Comparison of ENCODE assay signal across 8 cellular contexts in genomic region chr16:69131167-69131748, GRCh38. TPM values are rescaled to one million over a fixed set of nuclear protein-coding genes. Genes with fewer than 3 reads are reported as not detected.
DNase-seq lines count a peak whose midpoint lies in the region; ATAC-seq and TF ChIP-seq lines count a peak whose summit lies in the region.

No MANE protein-coding gene starts in this region.

- H3K9ac ChIP-seq in liver (ENCODE audit: low read depth in 1 of 2, low read length in 2 of 2), result peak overlapping the region; percentile 75 to 85

- H3K36me3 ChIP-seq in heart right ventricle, result peaks cover 0 to 32% (median 0%) of the 10 kb centered on the region in 9 donors
- H3K36me3 ChIP-seq in PC-9 (ENCODE audit: low read depth), result peaks cover 9% of the 10 kb centered on the region
- peaks cover 0 to 2% (median 0%) of the 10 kb centered on the region in 4 donors for H3K36me3 ChIP-seq in liver (ENCODE audit: control insufficient read depth in 4 of 4, insufficient read depth in 3 of 4, low read depth in 1 of 4, low read length in 3 of 4)
- no peaks in the 10 kb centered on the region for H3K36me3 ChIP-seq in thymus (ENCODE audit: control insufficient read depth, insufficient read depth)

- WGBS in heart right ventricle, 2 donors, result 6 to 8% methylated on average over 11 of the region's 11 CpGs
- WGBS in liver, result 19% methylated on average over 11 of the region's 11 CpGs
- 2% methylated on average over 11 of the region's 11 CpGs for WGBS in thymus

- H3K27ac ChIP-seq in heart right ventricle (peak overlapping the region in 9 of 10 donors; percentile 82 to 97 (median 92)), PC-9 (peak overlapping the region; percentile 56), caudate nucleus (ENCODE audit: low read depth, low read length) (peak overlapping the region; percentile 73), liver (ENCODE audit: low read depth in 1 of 2, low read length in 2 of 2) (peak overlapping the region; percentile 86), thymus (ENCODE audit: low read depth) (peak overlapping the region; percentile 95)

- TF ChIP-seq CTCF in heart right ventricle (IDR thresholded peaks at IDR 0.05) (no peak), PC-9 (conservative IDR thresholded peaks at IDR 0.05) (no peak), liver (IDR thresholded peaks at IDR 0.05; ENCODE audit: low read depth, low read length, missing input control) (no peak)

- H3K4me1 ChIP-seq in heart right ventricle (peaks cover 4 to 45% (median 36%) of the 10 kb centered on the region in 9 donors), PC-9 (replicated peaks; ENCODE audit: insufficient read depth) (peaks cover 26% of the 10 kb centered on the region), liver (ENCODE audit: control insufficient read depth in 4 of 4, insufficient read depth in 4 of 4, low read length in 3 of 4) (peaks cover 0 to 31% (median 18%) of the 10 kb centered on the region in 4 donors), thymus (ENCODE audit: control insufficient read depth, insufficient read depth, low read length) (peaks cover 11% of the 10 kb centered on the region)

- BruUV-seq in PC-9 (replicated peaks; lab: Mats Ljungman, UMichigan), result no TSS peak

- TF ChIP-seq RAD21 in liver (IDR thresholded peaks at IDR 0.05), result no peak

- intact Hi-C loops in heart right ventricle (cut with DNase I), result loop anchor here in 1 of 10 donors (5.0 kb wide), 1 partner anchor 289 kb away; the partner anchor contains the start of gene TANGO6
- intact Hi-C loops in cardiac septum (cut with DNase I), result no loop called here
- intact Hi-C loops in PC-9 (cut with micrococcal nuclease; ENCODE audit: unreplicated experiment), result no loop called here

- POLR2A ChIA-PET in PC-9 (lab: Charles Lee; ENCODE audit: unreplicated experiment), result interaction anchor here (0.6 kb wide), 1 partner anchor 30 kb away, joined by 18 read pairs; no protein-coding TSS in a partner anchor

- ATAC-seq in heart right ventricle, result peak in 7 of 8 donors; percentile 5 to 44 (median 36)

- H4K20me1 ChIP-seq in PC-9 (ENCODE audit: insufficient read depth), result peaks cover 37% of the 10 kb centered on the region

- no peaks in the 10 kb centered on the region for H3K9me2 ChIP-seq in PC-9 (ENCODE audit: insufficient read depth)

- peak overlapping the region; percentile 92 for H3K4me2 ChIP-seq in PC-9

- no peaks in the 10 kb centered on the region for H3K27me3 ChIP-seq in heart right ventricle
- no peaks in the 10 kb centered on the region for H3K27me3 ChIP-seq in PC-9 (ENCODE audit: insufficient read depth, low read depth)
- H3K27me3 ChIP-seq in liver (ENCODE audit: control insufficient read depth in 4 of 4, insufficient read depth in 4 of 4, low read length in 3 of 4), result no peaks in the 10 kb centered on the region
- no peaks in the 10 kb centered on the region for H3K27me3 ChIP-seq in thymus (ENCODE audit: control insufficient read depth, insufficient read depth)

- H2AFZ ChIP-seq in PC-9, result no peak overlapping the region

- DNase-seq in heart right ventricle (peak in 1 of 2 donors; percentile 35), cardiac septum (ENCODE audit: low spot score) (no peak), PC-9 (no peak), caudate nucleus (lab: John Stamatoyannopoulos, UW) (peak in 12 of 61 donors; percentile 5 to 44 (median 34)), T1000 (lab: John Stamatoyannopoulos, UW) (no peak), NCI-H526 treated with DMSO at 0.1 percent for 48 hours (lab: John Stamatoyannopoulos, UW) (no peak)

- H3F3A ChIP-seq in PC-9 (ENCODE audit: insufficient read depth, low read depth), result peaks cover 34% of the 10 kb centered on the region

- H3K9me3 ChIP-seq in heart right ventricle (no peaks in the 10 kb centered on the region), PC-9 (ENCODE audit: insufficient read depth, low read depth) (no peaks in the 10 kb centered on the region), liver (ENCODE audit: control insufficient read depth in 4 of 4, low read length in 3 of 4) (no peaks in the 10 kb centered on the region), thymus (ENCODE audit: control insufficient read depth) (no peaks in the 10 kb centered on the region)

- peaks cover 89% of the 10 kb centered on the region for H3K79me2 ChIP-seq in PC-9 (ENCODE audit: low read depth)

- H3K4me3 ChIP-seq in heart right ventricle (peak overlapping the region; percentile 54 to 99 (median 92)), PC-9 (peak overlapping the region; percentile 100), liver (ENCODE audit: low read depth in 1 of 3, low read length in 3 of 3) (peak overlapping the region; percentile 90 to 99 (median 93)), thymus (ENCODE audit: low read length) (peak overlapping the region; percentile 97)

- CTCF ChIA-PET in PC-9 (lab: Charles Lee), result interaction anchor here (0.5 to 0.6 kb wide), 3 partner anchors 56 to 387 kb away, joined by 4 to 12 read pairs (median 9); no protein-coding TSS in a partner anchor

TF ChIP-seq in liver, 16 proteins besides CTCF, POLR2A, EP300 and RAD21:
- no peak for TF ChIP-seq NR2F2 (IDR thresholded peaks at IDR 0.05)
TF ChIP-seq in liver: peak in this region for 0.

RNA-seq across cellular contexts. Expression of gene CHTF8, which starts 1.1 kb away (rescaled TPM):
- total RNA-seq in heart right ventricle (10 to 100 TPM; 46.1 to 80.6 (median 55.6) TPM), cardiac septum (43.2 TPM), PC-9 (2021) (126 and 161 TPM in 2 replicates), liver (10 to 100 TPM; 52.0 to 56.9 TPM)
- polyA plus RNA-seq in heart right ventricle (10 to 100 TPM; 17.2 to 38.0 TPM), liver (10 to 100 TPM; 15.2 to 51.1 TPM), thymus (64.4 TPM)

RNA-seq across cellular contexts. Expression of gene UTP4, which starts 1.2 kb away (rescaled TPM):
- 10 to 100 TPM; 19.1 to 32.8 (median 26.8) TPM for total RNA-seq in heart right ventricle
- 10 to 100 TPM; 13.0 to 22.8 TPM for polyA plus RNA-seq in heart right ventricle
- total RNA-seq in cardiac septum, result 25.6 TPM
- 42.1 and 45.9 TPM in 2 replicates for total RNA-seq in PC-9 (2021)
- 10 to 100 TPM; 11.3 to 13.8 TPM for total RNA-seq in liver
- polyA plus RNA-seq in liver, result 10 to 100 TPM; 11.9 to 12.9 TPM
- 19.4 TPM for polyA plus RNA-seq in thymus

RNA-seq across cellular contexts. Expression of gene HAS3, which starts 25.8 kb away (rescaled TPM):
- 1 to 10 TPM in 1 of 10 donors, under 1 TPM in 9; 0.15 to 1.8 (median 0.38) TPM for total RNA-seq in heart right ventricle
- under 1 TPM; 0.22 to 0.65 TPM for polyA plus RNA-seq in heart right ventricle
- total RNA-seq in cardiac septum, result 0.38 TPM
- total RNA-seq in PC-9 (2021), result 2.5 and 2.7 TPM in 2 replicates
- total RNA-seq in liver, result under 1 TPM; 0.09 to 0.75 TPM
- under 1 TPM; 0.19 to 0.32 TPM for polyA plus RNA-seq in liver
- 0.89 TPM for polyA plus RNA-seq in thymus

RNA-seq across cellular contexts. Expression of gene SNTB2, which starts 55.7 kb away (rescaled TPM):
- total RNA-seq in heart right ventricle (10 to 100 TPM in 3 of 10 donors, 1 to 10 TPM in 7; 8.1 to 15.7 (median 9.5) TPM), cardiac septum (13.0 TPM), PC-9 (2021) (30.3 and 33.8 TPM in 2 replicates), liver (1 to 10 TPM; 5.6 to 7.8 TPM)
- polyA plus RNA-seq in heart right ventricle (1 to 10 TPM; 3.0 to 4.0 TPM), liver (1 to 10 TPM; 2.1 to 2.6 TPM), thymus (11.2 TPM)
